Comparison of ENCODE assay signal across 8 cellular contexts in the genomic region with DNA sequence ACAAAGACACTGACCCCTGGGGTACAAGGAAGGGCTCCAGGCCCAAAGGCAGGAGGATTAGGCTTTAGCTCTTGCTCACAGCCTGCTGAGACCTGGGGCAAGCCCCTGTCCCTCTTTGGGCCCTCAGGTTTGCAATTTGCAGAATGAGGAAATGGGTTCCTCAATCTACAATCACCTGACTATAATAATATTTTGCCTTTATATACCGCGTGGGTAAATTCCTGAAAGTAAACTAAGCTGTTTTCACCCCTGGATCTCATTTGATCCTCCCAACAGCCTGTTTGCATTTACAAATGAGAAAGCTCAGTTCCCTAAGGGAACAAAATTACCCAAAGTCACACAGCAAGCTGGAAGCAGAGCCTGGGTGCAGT. TPM values are rescaled to one million over a fixed set of nuclear protein-coding genes. Genes with fewer than 3 reads are reported as not detected.
DNase-seq lines count a peak whose midpoint lies in the region; ATAC-seq and TF ChIP-seq lines count a peak whose summit lies in the region.

No MANE protein-coding gene starts in this region.

- no peak for ATAC-seq in GM18873 (IDR thresholded peaks at IDR 0.05; ENCODE audit: low FRiP score, unreplicated experiment)

- H3F3A ChIP-seq in PC-9 (ENCODE audit: insufficient read depth, low read depth): peaks cover 29% of the 10 kb centered on the region; the same call in 1 of the 2 replicates

- CTCF ChIA-PET in PC-9 (lab: Charles Lee): interaction anchor here (0.6 to 1.3 kb wide), 3 partner anchors 68 to 386 kb away, joined by 3 to 5 read pairs (median 3); no protein-coding TSS in a partner anchor

- H3K4me2 ChIP-seq in PC-9: peak overlapping the region; percentile 74

- no peaks in the 10 kb centered on the region for H4K20me1 ChIP-seq in PC-9 (ENCODE audit: insufficient read depth)

- no peak for TF ChIP-seq CTCF in PC-9 (conservative IDR thresholded peaks at IDR 0.05)
- TF ChIP-seq CTCF in epithelial cell of esophagus (IDR thresholded peaks at IDR 0.05; ENCODE audit: insufficient read depth, low read depth, low read length, missing control alignments): no peak

- H2AFZ ChIP-seq in PC-9: no peak overlapping the region

- POLR2A ChIA-PET in PC-9 (lab: Charles Lee; ENCODE audit: unreplicated experiment): interaction anchor here (0.6 kb wide), 1 partner anchor 40 kb away, joined by 4 read pairs; no protein-coding TSS in a partner anchor

- H3K9me3 ChIP-seq in ES-I3 (ENCODE audit: control insufficient read depth, insufficient read depth, low read length): no peaks in the 10 kb centered on the region
- no peaks in the 10 kb centered on the region for H3K9me3 ChIP-seq in PC-9 (ENCODE audit: insufficient read depth, low read depth)

- H3K9me2 ChIP-seq in PC-9 (ENCODE audit: insufficient read depth): no peaks in the 10 kb centered on the region

- no peak for DNase-seq in PC-9
- DNase-seq in epithelial cell of esophagus (ENCODE audit: low read depth): no peak
- no peak for DNase-seq in EL
- DNase-seq in activated gamma-delta T cell treated with Interleukin-2 at 50 U/mL for 16 hours: no peak
- no peak for DNase-seq in DMS53 treated with DMSO at 0.1 percent for 48 hours (lab: John Stamatoyannopoulos, UW; ENCODE audit: unreplicated experiment)

- intact Hi-C loops in PC-9 (cut with micrococcal nuclease; ENCODE audit: unreplicated experiment): loop anchor here (1.0 kb wide), 1 partner anchor 68 kb away; no protein-coding TSS in a partner anchor

- H3K4me1 ChIP-seq in ES-I3 (ENCODE audit: insufficient read depth, low read length): peaks cover 21% of the 10 kb centered on the region
- peaks cover 51% of the 10 kb centered on the region for H3K4me1 ChIP-seq in PC-9 (replicated peaks; ENCODE audit: insufficient read depth)
- peaks cover 12% of the 10 kb centered on the region for H3K4me1 ChIP-seq in rectal smooth muscle tissue (ENCODE audit: control insufficient read depth, insufficient read depth, low read length)

- H3K9ac ChIP-seq in ES-I3 (ENCODE audit: low read depth, low read length) (peak overlapping the region; percentile 11; the same call in 1 of the 2 replicates), rectal smooth muscle tissue (ENCODE audit: low read length) (peak overlapping the region; percentile 1)

- H3K27ac ChIP-seq in PC-9: no peak overlapping the region
- peak overlapping the region; percentile 82 for H3K27ac ChIP-seq in rectal smooth muscle tissue (ENCODE audit: low read depth, low read length)

- H3K36me3 ChIP-seq in ES-I3 (ENCODE audit: insufficient read depth, low read length) (no peaks in the 10 kb centered on the region), PC-9 (ENCODE audit: low read depth) (no peaks in the 10 kb centered on the region), rectal smooth muscle tissue (ENCODE audit: control insufficient read depth, insufficient read depth, low read length) (no peaks in the 10 kb centered on the region)

- no TSS peak for BruUV-seq in PC-9 (replicated peaks; lab: Mats Ljungman, UMichigan)

- H3K4me3 ChIP-seq in PC-9 (peak overlapping the region; percentile 70; the same call in 1 of the 2 replicates), epithelial cell of esophagus (ENCODE audit: low read length) (peak overlapping the region; percentile 75), rectal smooth muscle tissue (ENCODE audit: low read length) (peak overlapping the region; percentile 37)

- H3K79me2 ChIP-seq in PC-9 (ENCODE audit: low read depth): no peaks in the 10 kb centered on the region

- H3K27me3 ChIP-seq in PC-9 (ENCODE audit: insufficient read depth, low read depth): no peaks in the 10 kb centered on the region
- H3K27me3 ChIP-seq in rectal smooth muscle tissue (ENCODE audit: control insufficient read depth, insufficient read depth, low read length): no peaks in the 10 kb centered on the region

RNA-seq across cellular contexts. Expression of a gene that starts 0.8 kb away (rescaled TPM):
- 145 and 184 TPM in 2 replicates for total RNA-seq in PC-9 (2021)

RNA-seq across cellular contexts. Expression of a gene that starts 21.1 kb away (rescaled TPM):
- 17.5 and 24.0 TPM in 2 replicates for total RNA-seq in PC-9 (2021)

RNA-seq across cellular contexts. Expression of a gene that starts 40.9 kb away (rescaled TPM):
- 151 and 184 TPM in 2 replicates for total RNA-seq in PC-9 (2021)
